Comparison of ENCODE assay signal across 21 cellular contexts in genomic region chr5:44660251-44660650, GRCh38.
"Had no signal": no experiment of that assay in that cellular context is flagged by ENCODE, and none has a peak within 500 bp of the region (broad histone marks: within the 10 kb centered on the region; RNA-seq: fewer than 3 reads in every experiment).

No MANE protein-coding gene starts in this region.

- H3K9ac ChIP-seq: SK-N-SH had no signal

- DNase-seq: activated CD4-positive, alpha-beta memory T cell treated with anti-CD3 and anti-CD28 coated beads, Interleukin-2, amount 10 ng/mL, durations not matched to agents 7 days and 5 days; activated CD4-positive, alpha-beta T cell treated with anti-CD3 and anti-CD28 coated beads, Interleukin-2, amount 10 ng/mL, durations not matched to agents 7 days and 5 days; activated CD4-positive, CD25-positive, alpha-beta regulatory T cell; activated gamma-delta T cell; activated naive CD4-positive, alpha-beta T cell treated with anti-CD3 and anti-CD28 coated beads for 36 hours; activated T-cell treated with anti-CD3 and anti-CD28 coated beads for 4 hours; activated T-cell treated with anti-CD3 and anti-CD28 coated beads, Interleukin-2, amount 50 U/mL, for 48 hours; brain microvascular endothelial cell; caudate nucleus; NCI-H1105 treated with DMSO at 0.1 percent for 48 hours; NCI-H146; NCI-H187 treated with DMSO at 0.1 percent for 48 hours; NCI-H2081 treated with DMSO at 0.1 percent for 48 hours; NCI-H446; NCI-H524; PC-9; SIG-M5; SK-N-SH; T-helper 1 cell had no signal

- H3K27me3 ChIP-seq: brain microvascular endothelial cell had no signal

- H3K9me2 ChIP-seq: SK-N-SH had no signal

- H3K4me2 ChIP-seq: PC-9, SK-N-SH had no signal

- H3K27ac ChIP-seq: brain microvascular endothelial cell, PC-9, VCaP had no signal

- H3K4me3 ChIP-seq: PC-9 had no signal

- H3K9me3 ChIP-seq: SK-N-SH had no signal

- H3K36me3 ChIP-seq: brain microvascular endothelial cell had no signal

- ATAC-seq: activated T-helper 17 cell treated with anti-CD3 and anti-CD28 coated beads, Interleukin-2, amount 50 U/mL, for 72 hours had no signal
